8 cellular contexts compared by ENCODE assay signal in the genomic region with DNA sequence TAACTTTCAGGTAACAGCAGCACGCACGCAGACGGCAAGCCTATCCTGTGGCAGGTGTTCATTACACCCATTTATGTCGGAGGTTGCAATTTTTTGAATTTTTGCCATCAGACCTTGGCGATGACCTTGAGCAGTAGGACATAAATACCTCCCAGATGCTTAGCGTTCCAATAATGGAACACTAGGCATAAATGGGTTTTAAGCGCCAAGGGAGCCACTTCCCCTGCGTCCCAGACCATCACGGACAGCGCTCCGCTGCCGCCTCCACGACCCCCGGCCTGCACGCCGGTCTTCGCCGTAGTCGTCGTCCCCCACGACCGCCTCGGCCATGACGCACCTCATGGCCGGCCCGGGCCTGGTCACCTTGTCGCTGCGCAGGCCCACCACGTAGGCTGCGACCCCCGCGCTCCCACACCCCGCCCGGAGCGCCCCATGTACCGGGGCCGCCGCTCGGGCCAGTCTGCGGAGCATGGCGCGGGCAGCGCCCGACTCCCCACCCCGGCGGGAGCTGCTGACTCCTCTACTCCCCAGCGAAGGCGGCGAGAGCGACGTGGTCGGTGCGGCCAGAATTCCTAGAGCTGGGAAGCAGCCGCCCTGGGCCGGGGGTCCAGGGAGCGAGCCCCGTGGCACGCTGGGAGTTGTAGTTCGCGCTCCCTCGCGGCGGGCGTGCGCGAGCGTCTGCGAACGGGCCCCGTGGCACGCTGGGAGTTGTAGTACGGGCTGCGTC. TPM values are rescaled to one million over a fixed set of nuclear protein-coding genes. Genes with fewer than 3 reads are reported as not detected.
DNase-seq lines count a peak whose midpoint lies in the region; ATAC-seq, FAIRE-seq and TF ChIP-seq lines count a peak whose summit lies in the region.

No MANE protein-coding gene starts in this region.

- no peaks in the 10 kb centered on the region for H3K9me3 Mint-ChIP-seq in activated B cell treated with CpG ODN at 0.5 μM for 24 hours
- H3K9me3 Mint-ChIP-seq in immature natural killer cell: no peaks in the 10 kb centered on the region

- POLR2A ChIA-PET in activated B cell treated with CpG ODN at 0.5 μM for 24 hours (lab: Charles Lee): interaction anchor here (0.7 to 2.9 kb wide), 6 partner anchors 12 to 296 kb away, joined by 3 to 13 read pairs (median 4); partner anchors contain the start of gene TNRC6C

- H3K27ac Mint-ChIP-seq in activated B cell treated with CpG ODN at 0.5 μM for 24 hours (peak overlapping the region; percentile 51), immature natural killer cell (peak overlapping the region in 3 of 6 donors; percentile 72 to 78 (median 77))

- no peak for TF ChIP-seq CTCF in activated B cell treated with CpG ODN at 0.5 μM for 24 hours (IDR thresholded peaks at IDR 0.05)

- H3K27me3 ChIP-seq in small intestine (ENCODE audit: control insufficient read depth in 2 of 2, insufficient read depth in 2 of 2, low read length in 2 of 2): no peaks in the 10 kb centered on the region

- no peaks in the 10 kb centered on the region for H3K9me3 ChIP-seq in small intestine (ENCODE audit: control insufficient read depth, low read depth)

- H3K4me3 Mint-ChIP-seq in activated B cell treated with CpG ODN at 0.5 μM for 24 hours (peak overlapping the region; percentile 82), immature natural killer cell (peak overlapping the region; percentile 63 to 83 (median 82))

- H3K27ac ChIP-seq in caudate nucleus (ENCODE audit: low read depth, low read length) (peak overlapping the region; percentile 88), small intestine (ENCODE audit: low read depth in 1 of 2, low read length in 1 of 2) (peak overlapping the region; percentile 73 to 89)

- no peaks in the 10 kb centered on the region for H3K27me3 Mint-ChIP-seq in activated B cell treated with CpG ODN at 0.5 μM for 24 hours
- H3K27me3 Mint-ChIP-seq in immature natural killer cell (ENCODE audit: low read depth in 3 of 3): peaks cover 3 to 5% (median 5%) of the 10 kb centered on the region in 3 donors

- FAIRE-seq in small intestine (lab: Jason Lieb, UNC): no peak

- H3K4me1 ChIP-seq in small intestine (ENCODE audit: control insufficient read depth in 2 of 2, insufficient read depth in 1 of 2, low read depth in 1 of 2, low read length in 1 of 2): peaks cover 4 to 11% of the 10 kb centered on the region in 2 donors

- H3K4me1 Mint-ChIP-seq in activated B cell treated with CpG ODN at 0.5 μM for 24 hours: peaks cover 47% of the 10 kb centered on the region
- peaks cover 20 to 23% of the 10 kb centered on the region in 2 donors for H3K4me1 Mint-ChIP-seq in immature natural killer cell

- ATAC-seq in HG02763 (IDR thresholded peaks at IDR 0.05; ENCODE audit: unreplicated experiment): peak; percentile 35
- ATAC-seq in activated B cell treated with CpG ODN at 0.5 μM for 24 hours (ENCODE audit: low read depth): peak; percentile 73
- no peak for ATAC-seq in GM21447 (IDR thresholded peaks at IDR 0.05; ENCODE audit: unreplicated experiment)

- peak overlapping the region; percentile 77 to 91 for H3K4me3 ChIP-seq in small intestine (ENCODE audit: low read depth in 1 of 2, low read length in 2 of 2)

- 1 to 3% (median 3%) methylated on average over 56 to 73 of the region's 73 CpGs for WGBS in small intestine, 3 donors

- H3K36me3 Mint-ChIP-seq in activated B cell treated with CpG ODN at 0.5 μM for 24 hours (ENCODE audit: low read depth): no peaks in the 10 kb centered on the region
- no peaks in the 10 kb centered on the region for H3K36me3 Mint-ChIP-seq in immature natural killer cell

- no peaks in the 10 kb centered on the region for H3K36me3 ChIP-seq in small intestine (ENCODE audit: control insufficient read depth in 2 of 2, insufficient read depth in 2 of 2, low read length in 2 of 2)

- intact Hi-C loops in activated B cell treated with CpG ODN at 0.5 μM for 24 hours (cut with micrococcal nuclease): loop anchor here (1.0 to 5.0 kb wide), 3 partner anchors 22 to 122 kb away; partner anchors contain the start of genes BIRC5 and TMC8

- CTCF ChIA-PET in activated B cell treated with CpG ODN at 0.5 μM for 24 hours (lab: Charles Lee): interaction anchor here (1.5 kb wide), 1 partner anchor 168 kb away, joined by 4 read pairs; no protein-coding TSS in a partner anchor

- DNase-seq in DMS79 treated with DMSO at 0.1 percent for 48 hours (lab: John Stamatoyannopoulos, UW) (peak; percentile 61), NCI-H2227 (lab: John Stamatoyannopoulos, UW; ENCODE audit: unreplicated experiment) (peak; percentile 96), activated B cell treated with CpG ODN at 0.5 μM for 24 hours (peak; percentile 79), caudate nucleus (lab: John Stamatoyannopoulos, UW) (peak in 59 of 61 donors; percentile 17 to 91 (median 79)), immature natural killer cell (peak; percentile 68 to 74 (median 71)), small intestine (peak; percentile 81)

RNA-seq across cellular contexts. Expression of gene TMEM235, which starts 22.7 kb away (rescaled TPM):
- total RNA-seq in activated B cell treated with CpG ODN at 0.5 μM for 24 hours: not detected in 2 replicates
- polyA plus RNA-seq in immature natural killer cell (not detected), small intestine (not detected)

RNA-seq across cellular contexts. Expression of gene BIRC5, which starts 40.1 kb away (rescaled TPM):
- total RNA-seq in activated B cell treated with CpG ODN at 0.5 μM for 24 hours: 0.81 and 1.0 TPM in 2 replicates
- polyA plus RNA-seq in immature natural killer cell: 1 to 10 TPM; 3.6 to 5.5 (median 4.5) TPM
- 10 to 100 TPM in 1 of 3 donors, 1 to 10 TPM in 2; 2.2 to 40.6 (median 4.0) TPM for polyA plus RNA-seq in small intestine
